ENCODE assay signal across 8 cellular contexts in the genomic region with DNA sequence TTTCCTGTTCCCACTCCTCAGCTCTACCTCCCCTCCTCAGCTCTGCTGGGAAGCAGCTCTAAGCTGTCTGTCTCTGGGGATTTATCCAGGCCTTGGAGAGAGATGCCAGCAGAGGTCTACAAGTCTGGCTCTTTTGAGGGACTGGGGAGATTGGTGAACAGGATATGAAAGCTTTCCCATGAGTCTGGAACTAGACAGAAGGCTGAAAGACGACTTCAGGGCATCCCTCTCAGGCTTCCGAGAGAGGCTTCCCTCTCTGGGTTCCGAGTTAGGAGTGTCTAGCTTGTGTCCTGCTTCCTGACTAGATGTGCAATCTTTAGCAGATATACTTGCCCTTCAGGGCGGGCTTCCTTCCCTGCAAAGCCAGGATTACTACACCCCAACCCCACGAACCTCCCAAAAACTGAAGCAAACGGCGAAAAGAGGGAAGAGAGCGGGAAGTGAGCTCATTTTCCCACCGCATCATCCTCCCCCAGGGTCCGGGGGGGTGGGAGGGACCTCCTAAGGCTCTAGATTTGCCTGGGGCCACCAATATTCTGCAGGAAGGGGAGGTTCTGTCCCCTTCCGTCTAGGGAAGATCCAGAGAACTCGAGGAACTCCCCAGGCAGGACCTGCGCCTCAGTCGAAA. TPM values are rescaled to one million over a fixed set of nuclear protein-coding genes. Genes with fewer than 3 reads are reported as not detected.
A peak's percentile ranks its signal among the peaks of the same experiment; 100 is the strongest.
DNase-seq lines count a peak whose midpoint lies in the region; ATAC-seq and TF ChIP-seq lines count a peak whose summit lies in the region.

No MANE protein-coding gene starts in this region.

- H3K27ac ChIP-seq in HUES64 (ENCODE audit: low read depth, low read length) (peak overlapping the region; percentile 53; the same call in 1 of the 2 replicates), neutrophil (peak overlapping the region; percentile 88)

- peak overlapping the region; percentile 86 for H3K9ac ChIP-seq in HUES64 (ENCODE audit: low read depth, low read length)

- TF ChIP-seq CTCF in neutrophil (IDR thresholded peaks at IDR 0.05) = no peak

- H3K9me3 ChIP-seq in HUES64 (ENCODE audit: insufficient read depth, low read depth, low read length) (no peaks in the 10 kb centered on the region), neutrophil (no peaks in the 10 kb centered on the region)

- H3K4me3 Mint-ChIP-seq in activated CD4-positive, alpha-beta memory T cell treated with anti-CD3 and anti-CD28 coated beads, Interleukin-2, amount 10 ng/mL, durations not matched to agents 7 days and 5 days = peak overlapping the region; percentile 94

- H3K27me3 ChIP-seq in HUES64 (ENCODE audit: insufficient read depth, low read length) (no peaks in the 10 kb centered on the region), neutrophil (no peaks in the 10 kb centered on the region)

- H3K27me3 Mint-ChIP-seq in activated CD4-positive, alpha-beta memory T cell treated with anti-CD3 and anti-CD28 coated beads, Interleukin-2, amount 10 ng/mL, durations not matched to agents 7 days and 5 days = no peaks in the 10 kb centered on the region

- peak; percentile 18 for DNase-seq in Ammon's horn (ENCODE audit: low spot score)
- no peak for DNase-seq in activated CD4-positive, alpha-beta memory T cell treated with anti-CD3 and anti-CD28 coated beads, Interleukin-2, amount 10 ng/mL, durations not matched to agents 7 days and 5 days
- DNase-seq in globus pallidus (ENCODE audit: low spot score) = peak; percentile 10
- no peak for DNase-seq in NCI-H2196 treated with DMSO at 0.1 percent for 48 hours (lab: John Stamatoyannopoulos, UW; ENCODE audit: unreplicated experiment)

- POLR2A ChIA-PET in activated CD4-positive, alpha-beta memory T cell treated with anti-CD3 and anti-CD28 coated beads, Interleukin-2, amount 10 ng/mL, durations not matched to agents 7 days and 5 days (lab: Charles Lee) = interaction anchor here (0.8 to 3.2 kb wide), 25 partner anchors 10 to 785 kb away, joined by 3 to 43 read pairs (median 5); a partner anchor contains a TSS

- H3K9me3 Mint-ChIP-seq in activated CD4-positive, alpha-beta memory T cell treated with anti-CD3 and anti-CD28 coated beads, Interleukin-2, amount 10 ng/mL, durations not matched to agents 7 days and 5 days = no peaks in the 10 kb centered on the region

- WGBS in HUES64 = 12% methylated on average over 10 of the region's 14 CpGs

- H3K4me3 ChIP-seq in HUES64 (ENCODE audit: low read length) (peak overlapping the region; percentile 85), neutrophil (ENCODE audit: low read depth in 1 of 2, low read length in 1 of 2) (peak overlapping the region; percentile 71 to 75)

- CTCF ChIA-PET in activated CD4-positive, alpha-beta memory T cell treated with anti-CD3 and anti-CD28 coated beads, Interleukin-2, amount 10 ng/mL, durations not matched to agents 7 days and 5 days (lab: Charles Lee) = interaction anchor here (0.6 to 3.0 kb wide), 10 partner anchors 11 to 134 kb away, joined by 3 to 19 read pairs (median 4); a partner anchor contains a TSS

- H3K4me1 Mint-ChIP-seq in activated CD4-positive, alpha-beta memory T cell treated with anti-CD3 and anti-CD28 coated beads, Interleukin-2, amount 10 ng/mL, durations not matched to agents 7 days and 5 days = peaks cover 39% of the 10 kb centered on the region

- H3K36me3 ChIP-seq in HUES64 (ENCODE audit: insufficient read depth, low read length) (no peaks in the 10 kb centered on the region; the same call in 1 of the 2 replicates), neutrophil (peaks cover 22% of the 10 kb centered on the region)

- H3K4me1 ChIP-seq in HUES64 (ENCODE audit: insufficient read depth, low read length) = peaks cover 10% of the 10 kb centered on the region
- peaks cover 18 to 33% of the 10 kb centered on the region in 2 experiments for H3K4me1 ChIP-seq in neutrophil (ENCODE audit: control insufficient read depth in 1 of 2, insufficient read depth in 1 of 2, low read depth in 1 of 2, low read length in 1 of 2)

- peak overlapping the region; percentile 80 for H3K27ac Mint-ChIP-seq in activated CD4-positive, alpha-beta memory T cell treated with anti-CD3 and anti-CD28 coated beads, Interleukin-2, amount 10 ng/mL, durations not matched to agents 7 days and 5 days

- ATAC-seq in GM18498 (IDR thresholded peaks at IDR 0.05; ENCODE audit: unreplicated experiment) = peak; percentile 23
- ATAC-seq in GM19328 (IDR thresholded peaks at IDR 0.05; ENCODE audit: unreplicated experiment) = no peak

- H3K36me3 Mint-ChIP-seq in activated CD4-positive, alpha-beta memory T cell treated with anti-CD3 and anti-CD28 coated beads, Interleukin-2, amount 10 ng/mL, durations not matched to agents 7 days and 5 days (ENCODE audit: low read depth) = peaks cover 33% of the 10 kb centered on the region

RNA-seq across cellular contexts. Expression of a gene that starts 0.6 kb away (rescaled TPM):
- 18.3 TPM for polyA plus RNA-seq in HUES64 (2013, experiment 1 of 2)
- polyA plus RNA-seq in HUES64 (2013, experiment 2 of 2) = 17.8 TPM
- 10 to 100 TPM; 38.7 to 42.4 TPM for total RNA-seq in activated CD4-positive, alpha-beta memory T cell treated with anti-CD3 and anti-CD28 coated beads, Interleukin-2, amount 10 ng/mL, durations not matched to agents 7 days and 5 days

RNA-seq across cellular contexts. Expression of a gene that starts 47.2 kb away (rescaled TPM):
- polyA plus RNA-seq in HUES64 (2013, experiment 1 of 2) = 7.3 TPM
- polyA plus RNA-seq in HUES64 (2013, experiment 2 of 2) = 8.4 TPM
- total RNA-seq in activated CD4-positive, alpha-beta memory T cell treated with anti-CD3 and anti-CD28 coated beads, Interleukin-2, amount 10 ng/mL, durations not matched to agents 7 days and 5 days = 10 to 100 TPM; 20.3 to 22.5 TPM

RNA-seq across cellular contexts. Expression of a gene that starts 55.1 kb away (rescaled TPM):
- 4.2 TPM for polyA plus RNA-seq in HUES64 (2013, experiment 1 of 2)
- 4.2 TPM for polyA plus RNA-seq in HUES64 (2013, experiment 2 of 2)
- total RNA-seq in activated CD4-positive, alpha-beta memory T cell treated with anti-CD3 and anti-CD28 coated beads, Interleukin-2, amount 10 ng/mL, durations not matched to agents 7 days and 5 days = under 1 TPM; 0.55 to 0.88 TPM

Comparison
In these comparisons a context has a peak if more than half of its experiments do, and no peak if none do; other contexts are left out.
1. DNase-seq: peak in Ammon's horn (single experiment) and globus pallidus (single experiment); none in activated CD4-positive, alpha-beta memory T cell treated with anti-CD3 and anti-CD28 coated beads, Interleukin-2, amount 10 ng/mL, durations not matched to agents 7 days and 5 days (single experiment) and NCI-H2196 treated with DMSO at 0.1 percent for 48 hours (single experiment).